In genomic region chr12:14716848-14717444, GRCh38 we compare ENCODE assay signal across 9 cellular contexts. TPM values are rescaled to one million over a fixed set of nuclear protein-coding genes. Genes with fewer than 3 reads are reported as not detected.
DNase-seq lines count a peak whose midpoint lies in the region; ATAC-seq and TF ChIP-seq lines count a peak whose summit lies in the region.
"Had no signal": no experiment of that assay in that cellular context is flagged by ENCODE, and none has a peak within 500 bp of the region (broad histone marks: within the 10 kb centered on the region; RNA-seq: fewer than 3 reads in every experiment).

No MANE protein-coding gene starts in this region.

- H3K4me3 Mint-ChIP-seq in stimulated activated effector memory CD8-positive, alpha-beta T cell treated with anti-CD3 and anti-CD28 coated beads, Interleukin-12 subunit alpha, Interleukin-12 subunit beta, amount 100 ng/mL, for 72 hours, result no peak overlapping the region
- H3K4me3 Mint-ChIP-seq: nephron had no signal

- H3K4me3 ChIP-seq in brain microvascular endothelial cell (ENCODE audit: low read depth, low read length), result no peak overlapping the region

- DNase-seq in AG20443 (ENCODE audit: low spot score), result peak; percentile 45
- DNase-seq in HS-27A (ENCODE audit: low read depth), result peak; percentile 23
- DNase-seq in T follicular helper cell (ENCODE audit: low read depth), result peak; percentile 25
- DNase-seq in brain microvascular endothelial cell, result peak; percentile 47
- peak in 1 of 2 donors; percentile 54 for DNase-seq in left colon
- peak; percentile 25 to 59 for DNase-seq in stimulated activated effector memory CD8-positive, alpha-beta T cell treated with anti-CD3 and anti-CD28 coated beads, Interleukin-12 subunit alpha, Interleukin-12 subunit beta, amount 100 ng/mL, for 72 hours (ENCODE audit: low spot score in 2 of 2)
- DNase-seq in T1000 (lab: John Stamatoyannopoulos, UW), result no peak

- no peaks in the 10 kb centered on the region for H3K27me3 ChIP-seq in brain microvascular endothelial cell (replicated peaks)

- no peak overlapping the region for H3K27ac ChIP-seq in brain microvascular endothelial cell

- intact Hi-C loops in left colon (cut with DNase I, micrococcal nuclease), result no loop called here

- no peak overlapping the region for H3K27ac Mint-ChIP-seq in stimulated activated effector memory CD8-positive, alpha-beta T cell treated with anti-CD3 and anti-CD28 coated beads, Interleukin-12 subunit alpha, Interleukin-12 subunit beta, amount 100 ng/mL, for 72 hours
- H3K27ac Mint-ChIP-seq: nephron had no signal

- in situ Hi-C loops in brain microvascular endothelial cell (cut with HindIII; ENCODE audit: low pct_ligation_motif_present, low sequenced_read_pairs), result no loop called here

- peak; percentile 66 for ATAC-seq in GM18861 (IDR thresholded peaks at IDR 0.05; ENCODE audit: unreplicated experiment)
- peak; percentile 90 for ATAC-seq in left colon
- ATAC-seq in stimulated activated effector memory CD8-positive, alpha-beta T cell treated with anti-CD3 and anti-CD28 coated beads, Interleukin-12 subunit alpha, Interleukin-12 subunit beta, amount 100 ng/mL, for 72 hours, result peak; percentile 86

- H3K36me3 Mint-ChIP-seq in stimulated activated effector memory CD8-positive, alpha-beta T cell treated with anti-CD3 and anti-CD28 coated beads, Interleukin-12 subunit alpha, Interleukin-12 subunit beta, amount 100 ng/mL, for 72 hours, result no peaks in the 10 kb centered on the region

- H3K9me3 Mint-ChIP-seq in stimulated activated effector memory CD8-positive, alpha-beta T cell treated with anti-CD3 and anti-CD28 coated beads, Interleukin-12 subunit alpha, Interleukin-12 subunit beta, amount 100 ng/mL, for 72 hours, result no peaks in the 10 kb centered on the region

- H3K36me3 ChIP-seq in brain microvascular endothelial cell (replicated peaks), result no peaks in the 10 kb centered on the region

- peaks cover 6% of the 10 kb centered on the region for H3K4me1 Mint-ChIP-seq in stimulated activated effector memory CD8-positive, alpha-beta T cell treated with anti-CD3 and anti-CD28 coated beads, Interleukin-12 subunit alpha, Interleukin-12 subunit beta, amount 100 ng/mL, for 72 hours
- H3K4me1 Mint-ChIP-seq: nephron had no signal

- peak; percentile 79 for TF ChIP-seq CTCF in brain microvascular endothelial cell (IDR thresholded peaks at IDR 0.05; ENCODE audit: low read depth, low read length, missing control alignments)

RNA-seq across cellular contexts. Expression of gene GUCY2C, which starts 20.5 kb away (rescaled TPM):
- 10 to 100 TPM; 75.0 to 82.8 TPM for total RNA-seq in left colon
